Comparison of ENCODE assay signal across 2 cellular contexts in genomic region chrX:118355225-118355920, GRCh38.
TF ChIP-seq lines count a peak whose summit lies in the region.

No MANE protein-coding gene starts in this region.

TF ChIP-seq in endothelial cell of umbilical vein, 7 proteins besides CTCF, POLR2A, EP300 and RAD21:
- no peak for TF ChIP-seq GATA2 (IDR thresholded peaks at IDR 0.05; ENCODE audit: insufficient read depth, insufficient read length, low read depth, low read length)

TF ChIP-seq in HEK293T, 16 proteins besides CTCF, POLR2A, EP300 and RAD21:
- TF ChIP-seq BHLHE40 (IDR thresholded peaks at IDR 0.05; ENCODE audit: borderline replicate concordance) (no peak), ELF4 (IDR thresholded peaks at IDR 0.05) (no peak), L3MBTL2 (conservative IDR thresholded peaks at IDR 0.05) (no peak), ARNT (IDR thresholded peaks at IDR 0.05) (no peak), SP1 (IDR thresholded peaks at IDR 0.05) (no peak), LEF1 (IDR thresholded peaks at IDR 0.05; ENCODE audit: borderline replicate concordance) (no peak), FOXA1 (IDR thresholded peaks at IDR 0.05) (no peak), FOXM1 (IDR thresholded peaks at IDR 0.05; ENCODE audit: borderline replicate concordance) (no peak), NFRKB (IDR thresholded peaks at IDR 0.05) (no peak), ZNF384 (IDR thresholded peaks at IDR 0.05) (no peak)
